18 cellular contexts compared by ENCODE assay signal in genomic region chr10:68727146-68727545, GRCh38. TPM values are rescaled to one million over a fixed set of nuclear protein-coding genes. Genes with fewer than 3 reads are reported as not detected.
DNase-seq lines count a peak whose midpoint lies in the region; ATAC-seq and TF ChIP-seq lines count a peak whose summit lies in the region.
"Had no signal": no experiment of that assay in that cellular context is flagged by ENCODE, and none has a peak within 500 bp of the region (broad histone marks: within the 10 kb centered on the region; RNA-seq: fewer than 3 reads in every experiment).

No MANE protein-coding gene starts in this region.

- peaks cover 10% of the 10 kb centered on the region in 2 donors for H3K4me1 ChIP-seq in gastrocnemius medialis
- peaks cover 4% of the 10 kb centered on the region for H3K4me1 ChIP-seq in mammary epithelial cell (ENCODE audit: insufficient read depth, low read length)

- H3K4me1 Mint-ChIP-seq in brain (peaks cover 27% of the 10 kb centered on the region), glutamatergic neuron (ENCODE audit: low read depth, unreplicated experiment) (peaks cover 1% of the 10 kb centered on the region)
- peaks cover 15% of the 10 kb centered on the region for H3K4me1 Mint-ChIP-seq in activated naive CD4-positive, alpha-beta T cell treated with anti-CD3 and anti-CD28 coated beads, Interleukin-2, amount 10 ng/mL, durations not matched to agents 7 days and 5 days

- H3K27ac ChIP-seq in gastrocnemius medialis (peak overlapping the region in 3 of 4 donors; percentile 35 to 51 (median 45)), mammary epithelial cell (ENCODE audit: insufficient read depth, low read depth, low read length) (no peak overlapping the region)
- H3K27ac ChIP-seq: 22Rv1 had no signal

- no peaks in the 10 kb centered on the region for H4K20me1 ChIP-seq in mammary epithelial cell (ENCODE audit: insufficient read depth, low read length)

- H3K36me3 ChIP-seq in gastrocnemius medialis: peaks cover 1 to 69% of the 10 kb centered on the region in 2 donors
- peaks cover 27% of the 10 kb centered on the region for H3K36me3 ChIP-seq in mammary epithelial cell (ENCODE audit: insufficient read depth, low read length)

- no peak overlapping the region for H3K4me2 ChIP-seq in mammary epithelial cell (ENCODE audit: insufficient read depth, low read depth, low read length)

- H3K79me2 ChIP-seq in mammary epithelial cell (ENCODE audit: insufficient read depth, low read length): peaks cover 68% of the 10 kb centered on the region

- H3K4me3 Mint-ChIP-seq in brain: peak overlapping the region in 1 of 5 experiments; percentile 23
- H3K4me3 Mint-ChIP-seq in glutamatergic neuron (ENCODE audit: unreplicated experiment): peak overlapping the region; percentile 42
- H3K4me3 Mint-ChIP-seq in activated naive CD4-positive, alpha-beta T cell treated with anti-CD3 and anti-CD28 coated beads, Interleukin-2, amount 10 ng/mL, durations not matched to agents 7 days and 5 days: no peak overlapping the region
- H3K4me3 Mint-ChIP-seq: CD14-positive monocyte had no signal

- H3K27me3 Mint-ChIP-seq in brain: no peaks in the 10 kb centered on the region
- no peaks in the 10 kb centered on the region for H3K27me3 Mint-ChIP-seq in glutamatergic neuron (ENCODE audit: unreplicated experiment)
- H3K27me3 Mint-ChIP-seq in activated naive CD4-positive, alpha-beta T cell treated with anti-CD3 and anti-CD28 coated beads, Interleukin-2, amount 10 ng/mL, durations not matched to agents 7 days and 5 days: no peaks in the 10 kb centered on the region

- H3K36me3 Mint-ChIP-seq in brain (peaks cover 87% of the 10 kb centered on the region), glutamatergic neuron (ENCODE audit: unreplicated experiment) (no peaks in the 10 kb centered on the region)
- peaks cover 41% of the 10 kb centered on the region for H3K36me3 Mint-ChIP-seq in activated naive CD4-positive, alpha-beta T cell treated with anti-CD3 and anti-CD28 coated beads, Interleukin-2, amount 10 ng/mL, durations not matched to agents 7 days and 5 days

- H2AFZ ChIP-seq in mammary epithelial cell (ENCODE audit: low read depth, low read length): no peak overlapping the region

- dilution Hi-C loops in mammary epithelial cell (cut with HindIII; ENCODE audit: low sequenced_read_pairs): no loop called here

- peak; percentile 11 for DNase-seq in activated CD8-positive, alpha-beta memory T cell treated with anti-CD3 and anti-CD28 coated beads for 24 hours
- no peak for DNase-seq in activated CD8-positive, alpha-beta memory T cell treated with anti-CD3 and anti-CD28 coated beads, Interleukin-2, amount 50 U/mL, for 4 hours
- DNase-seq in glutamatergic neuron (no peak), gastrocnemius medialis (no peak), mammary epithelial cell (no peak)
- no peak for DNase-seq in activated naive CD4-positive, alpha-beta T cell treated with anti-CD3 and anti-CD28 coated beads, Interleukin-2, amount 10 ng/mL, durations not matched to agents 7 days and 5 days
- DNase-seq: DND-41, H7, NCI-H1417, NCI-H187 treated with DMSO at 0.1 percent for 48 hours, NCI-H345, NCI-H524 treated with DMSO at 0.1 percent for 48 hours had no signal

- H3K27ac Mint-ChIP-seq in brain (peak overlapping the region in 3 of 5 experiments; percentile 5 to 25 (median 16)), glutamatergic neuron (ENCODE audit: unreplicated experiment) (no peak overlapping the region)
- no peak overlapping the region for H3K27ac Mint-ChIP-seq in activated naive CD4-positive, alpha-beta T cell treated with anti-CD3 and anti-CD28 coated beads, Interleukin-2, amount 10 ng/mL, durations not matched to agents 7 days and 5 days

- H3K4me3 ChIP-seq in gastrocnemius medialis (no peak overlapping the region), mammary epithelial cell (replicated peaks in 1 of 3; ENCODE audit: insufficient read depth in 1 of 3, low read depth in 2 of 3, low read length in 3 of 3) (no peak overlapping the region)
- H3K4me3 ChIP-seq: K562 had no signal

- intact Hi-C loops in gastrocnemius medialis (cut with DNase I; ENCODE audit: low total_unique reads): loop anchor here (10.0 kb wide), 1 partner anchor 172 kb away; no protein-coding TSS in a partner anchor
- intact Hi-C loops in mammary epithelial cell (cut with micrococcal nuclease): loop anchor here (10.0 kb wide), 1 partner anchor 322 kb away; the partner anchor contains the start of gene RUFY2

- no peak for TF ChIP-seq POLR2A in gastrocnemius medialis (IDR thresholded peaks at IDR 0.05)

- 76% methylated on average over 9 of the region's 9 CpGs for WGBS in mammary epithelial cell (ENCODE audit: low coverage, missing lambda C conversion rate)

- no peak overlapping the region for H3K9ac ChIP-seq in mammary epithelial cell (ENCODE audit: insufficient read depth, low read length)

- in situ Hi-C loops in gastrocnemius medialis (cut with MboI; ENCODE audit: low sequenced_read_pairs in 4 of 4): loop anchor here in 2 of 4 donors (25.0 kb wide), 2 partner anchors 185 to 340 kb away; partner anchors contain the start of gene DDX50 (in 1 of the 2)
- in situ Hi-C loops in mammary epithelial cell (cut with MboI; ENCODE audit: low sequenced_read_pairs in 2 of 2): loop anchor here in 1 of 2 donors (10.0 kb wide), 1 partner anchor 172 kb away; no protein-coding TSS in a partner anchor

- BruUV-seq in mammary epithelial cell (replicated peaks; lab: Mats Ljungman, UMichigan): no TSS peak

- no peaks in the 10 kb centered on the region for H3K9me3 ChIP-seq in gastrocnemius medialis
- no peaks in the 10 kb centered on the region for H3K9me3 ChIP-seq in mammary epithelial cell (replicated peaks; ENCODE audit: insufficient read depth, low read length)

- ATAC-seq in gastrocnemius medialis: no peak
- ATAC-seq in activated CD4-positive, CD25-positive, alpha-beta regulatory T cell treated with anti-CD3 and anti-CD28 coated beads, Interleukin-2, amount 50 U/mL, for 24 hours: no peak
- ATAC-seq: K562, Right ventricle myocardium inferior had no signal

- H3K27me3 ChIP-seq in gastrocnemius medialis: no peaks in the 10 kb centered on the region
- no peaks in the 10 kb centered on the region for H3K27me3 ChIP-seq in mammary epithelial cell (ENCODE audit: insufficient read depth, low read length)

- H3K9me3 Mint-ChIP-seq in brain: no peaks in the 10 kb centered on the region
- no peaks in the 10 kb centered on the region for H3K9me3 Mint-ChIP-seq in glutamatergic neuron (ENCODE audit: unreplicated experiment)
- H3K9me3 Mint-ChIP-seq in activated naive CD4-positive, alpha-beta T cell treated with anti-CD3 and anti-CD28 coated beads, Interleukin-2, amount 10 ng/mL, durations not matched to agents 7 days and 5 days: no peaks in the 10 kb centered on the region
- H3K9me3 Mint-ChIP-seq: CD14-positive monocyte had no signal

- TF ChIP-seq CTCF in brain (conservative IDR thresholded peaks at IDR 0.05) (no peak), glutamatergic neuron (IDR thresholded peaks at IDR 0.05; ENCODE audit: partially characterized antibody, unreplicated experiment) (no peak), gastrocnemius medialis (IDR thresholded peaks at IDR 0.05 in 4 of 5, conservative IDR thresholded peaks at IDR 0.05 in 1 of 5) (no peak), mammary epithelial cell (conservative IDR thresholded peaks at IDR 0.05 in 1 of 2, IDR thresholded peaks at IDR 0.05 in 1 of 2; ENCODE audit: extremely low read depth in 1 of 2, insufficient read depth in 1 of 2, low read depth in 1 of 2, low read length in 2 of 2) (no peak)

- CTCF ChIA-PET in mammary epithelial cell (lab: Charles Lee; ENCODE audit: low non-redundant PET): no interaction called here
- CTCF ChIA-PET in activated naive CD4-positive, alpha-beta T cell treated with anti-CD3 and anti-CD28 coated beads, Interleukin-2, amount 10 ng/mL, durations not matched to agents 7 days and 5 days (lab: Charles Lee): no interaction called here

RNA-seq across cellular contexts. Expression of gene CCAR1, which starts 6.1 kb away (rescaled TPM):
- 13.2 TPM for polyA plus RNA-seq in brain (ENCODE audit: insufficient read depth, low read depth, low replicate concordance)
- 85.5 TPM for total RNA-seq in glutamatergic neuron (ENCODE audit: unreplicated experiment)
- total RNA-seq in gastrocnemius medialis: 10 to 100 TPM; 17.8 to 71.3 (median 37.7) TPM
- 10 to 100 TPM; 36.5 to 75.5 TPM for total RNA-seq in mammary epithelial cell
- polyA plus RNA-seq in mammary epithelial cell: 57.3 TPM
- 6.7 TPM for polyA minus RNA-seq in mammary epithelial cell

Comparison
In these comparisons a context has a peak if more than half of its experiments do, and no peak if none do; other contexts are left out.
1. H3K27ac Mint-ChIP-seq: peak in brain (3 of 5); none in glutamatergic neuron (single experiment) and activated naive CD4-positive, alpha-beta T cell treated with anti-CD3 and anti-CD28 coated beads, Interleukin-2, amount 10 ng/mL, durations not matched to agents 7 days and 5 days (single experiment).